Comparison of ENCODE assay signal across 8 cellular contexts in the genomic region with DNA sequence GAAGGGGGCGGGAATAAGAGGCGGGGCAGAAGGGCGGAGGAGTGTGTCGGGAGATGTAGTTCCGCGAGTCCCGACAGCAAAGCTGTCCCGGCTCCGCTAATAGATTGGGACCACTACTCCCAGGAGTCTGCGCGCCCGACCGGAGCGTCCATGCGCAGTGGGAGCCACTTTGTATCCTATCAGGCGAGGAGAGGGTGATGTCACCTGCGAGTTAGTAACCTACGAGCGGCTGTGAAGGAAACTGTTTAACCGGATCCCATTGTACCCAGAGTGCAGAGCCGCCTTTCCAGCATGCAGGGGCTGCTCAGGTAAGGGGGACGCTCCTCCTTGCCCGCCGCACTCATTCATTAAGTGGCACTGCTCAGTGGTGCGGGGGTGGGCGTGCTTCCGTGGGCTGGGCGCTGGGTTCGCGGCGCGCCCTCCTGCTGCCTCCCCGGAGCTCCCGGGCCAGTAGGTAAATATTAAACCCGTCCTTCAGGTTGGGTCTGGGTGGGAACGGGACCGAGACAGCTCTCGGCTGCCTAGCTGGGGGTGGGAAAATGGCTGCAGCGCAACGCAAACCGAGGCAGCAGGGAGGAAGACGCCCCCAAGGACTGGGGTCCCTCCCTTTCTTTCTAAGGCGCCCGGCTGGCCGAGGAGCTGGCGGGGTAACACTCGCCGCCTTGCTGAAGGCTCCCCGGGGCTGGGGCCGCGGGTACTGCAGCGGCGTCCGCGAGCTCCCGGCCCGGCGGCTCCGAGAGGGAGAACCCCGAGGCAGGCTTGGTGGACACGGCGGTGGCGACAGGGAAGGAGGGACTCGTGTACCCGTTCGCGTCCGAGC. TPM values are rescaled to one million over a fixed set of nuclear protein-coding genes. Genes with fewer than 3 reads are reported as not detected.
DNase-seq lines count a peak whose midpoint lies in the region; ATAC-seq and TF ChIP-seq lines count a peak whose summit lies in the region.

A gene (plus strand): TSS at position 207 of the 820 bp plus-strand sequence. CDS start 74,811 bp downstream, outside the sequence.

- H3K9me2 ChIP-seq in PC-9 (ENCODE audit: insufficient read depth): no peaks in the 10 kb centered on the region

- H3K4me1 ChIP-seq in PC-9 (replicated peaks; ENCODE audit: insufficient read depth) (peaks cover 32% of the 10 kb centered on the region), esophagus (ENCODE audit: control insufficient read depth in 2 of 2, insufficient read depth in 2 of 2, low read length in 1 of 2) (peaks cover 0 to 2% of the 10 kb centered on the region in 2 donors), muscle layer of duodenum (ENCODE audit: control insufficient read depth in 1 of 2, insufficient read depth in 2 of 2, low read length in 2 of 2) (peaks cover 4 to 21% of the 10 kb centered on the region in 2 donors)

- peak within 1 kb of the TSS; percentile 83 for H3K4me3 ChIP-seq in Jurkat, Clone E6-1 (ENCODE audit: low read length)
- H3K4me3 ChIP-seq in PC-9 (peak within 1 kb of the TSS; percentile 90), esophagus (ENCODE audit: low read depth in 1 of 2, low read length in 2 of 2) (peak within 1 kb of the TSS; percentile 66 to 88), muscle layer of duodenum (ENCODE audit: low read depth in 1 of 2, low read length in 2 of 2) (peak within 1 kb of the TSS; percentile 86 to 95)

- peaks cover 17% of the 10 kb centered on the region for H3K4me1 Mint-ChIP-seq in activated T-cell treated with anti-CD3 and anti-CD28 coated beads, Interleukin-2, amount 50 U/mL, for 4 hours (ENCODE audit: low read depth)

- no peak for TF ChIP-seq CTCF in PC-9 (conservative IDR thresholded peaks at IDR 0.05)

- peak within 1 kb of the TSS; percentile 43 for H3K27ac ChIP-seq in PC-9
- H3K27ac ChIP-seq in esophagus (ENCODE audit: low read depth in 2 of 2, low read length in 1 of 2): peak within 1 kb of the TSS; percentile 99
- peak within 1 kb of the TSS; percentile 85 for H3K27ac ChIP-seq in muscle layer of duodenum (ENCODE audit: low read length)

- intact Hi-C loops in PC-9 (cut with micrococcal nuclease; ENCODE audit: unreplicated experiment): loop anchor here (1.0 to 2.0 kb wide), 5 partner anchors 62 to 296 kb away; a partner anchor contains a TSS

- H4K20me1 ChIP-seq in PC-9 (ENCODE audit: insufficient read depth): no peaks in the 10 kb centered on the region; the same call in 1 of the 2 replicates

- no peaks in the 10 kb centered on the region for H3K36me3 ChIP-seq in PC-9 (ENCODE audit: low read depth)
- H3K36me3 ChIP-seq in esophagus (ENCODE audit: control insufficient read depth in 2 of 2, insufficient read depth in 2 of 2, low read length in 1 of 2): no peaks in the 10 kb centered on the region
- no peaks in the 10 kb centered on the region for H3K36me3 ChIP-seq in muscle layer of duodenum (ENCODE audit: control insufficient read depth in 1 of 2, insufficient read depth in 2 of 2, low read length in 2 of 2)

- CTCF ChIA-PET in PC-9 (lab: Charles Lee): interaction anchor here (0.9 to 1.2 kb wide), 2 partner anchors 90 to 255 kb away, joined by 3 to 4 read pairs; no protein-coding TSS in a partner anchor

- peaks cover 12% of the 10 kb centered on the region for H3K27me3 Mint-ChIP-seq in activated T-cell treated with anti-CD3 and anti-CD28 coated beads, Interleukin-2, amount 50 U/mL, for 4 hours (ENCODE audit: low read depth)

- DNase-seq in DMS153 treated with DMSO at 0.1 percent for 48 hours (lab: John Stamatoyannopoulos, UW; ENCODE audit: unreplicated experiment): peak; percentile 98
- DNase-seq in Jurkat, Clone E6-1 (ENCODE audit: low read depth, low spot score): peak; percentile 98
- peak; percentile 96 for DNase-seq in PC-9
- DNase-seq in activated T-cell treated with anti-CD3 and anti-CD28 coated beads, Interleukin-2, amount 50 U/mL, for 4 hours: peak; percentile 91
- DNase-seq in stimulated activated CD8-positive, alpha-beta memory T cell treated with anti-CD3 and anti-CD28 coated beads, Interleukin-7, amount 100 ng/mL, for 4 hours (ENCODE audit: low read depth in 2 of 2): peak; percentile 95 to 96

- BruUV-seq in PC-9 (replicated peaks; lab: Mats Ljungman, UMichigan): TSS peak; percentile 52

- peaks cover 9% of the 10 kb centered on the region; the same call in 1 of the 2 replicates for H3F3A ChIP-seq in PC-9 (ENCODE audit: insufficient read depth, low read depth)

- H3K79me2 ChIP-seq in PC-9 (ENCODE audit: low read depth): peaks cover 47% of the 10 kb centered on the region

- H3K9me3 Mint-ChIP-seq in activated T-cell treated with anti-CD3 and anti-CD28 coated beads, Interleukin-2, amount 50 U/mL, for 4 hours: no peaks in the 10 kb centered on the region

- H3K9me3 ChIP-seq in PC-9 (ENCODE audit: insufficient read depth, low read depth): no peaks in the 10 kb centered on the region
- H3K9me3 ChIP-seq in esophagus (ENCODE audit: control insufficient read depth in 2 of 2, insufficient read depth in 1 of 2, low read depth in 1 of 2, low read length in 1 of 2): no peaks in the 10 kb centered on the region
- no peaks in the 10 kb centered on the region for H3K9me3 ChIP-seq in muscle layer of duodenum (ENCODE audit: control insufficient read depth in 1 of 2, low read length in 2 of 2)

- peak within 1 kb of the TSS; percentile 92 for H3K4me2 ChIP-seq in PC-9

- ATAC-seq in GM21619 (IDR thresholded peaks at IDR 0.05; ENCODE audit: unreplicated experiment): peak; percentile 77
- ATAC-seq in activated T-cell treated with anti-CD3 and anti-CD28 coated beads, Interleukin-2, amount 50 U/mL, for 4 hours: peak; percentile 95 to 97

- H2AFZ ChIP-seq in PC-9: peak within 1 kb of the TSS; percentile 99

- H3K27me3 ChIP-seq in PC-9 (ENCODE audit: insufficient read depth, low read depth) (no peaks in the 10 kb centered on the region), esophagus (ENCODE audit: control insufficient read depth in 1 of 2, insufficient read depth in 2 of 2, low read length in 2 of 2) (no peaks in the 10 kb centered on the region), muscle layer of duodenum (ENCODE audit: low read depth, low read length) (no peaks in the 10 kb centered on the region)

- POLR2A ChIA-PET in PC-9 (lab: Charles Lee; ENCODE audit: unreplicated experiment): interaction anchor here (0.6 to 0.8 kb wide), 6 partner anchors 12 to 295 kb away, joined by 3 to 9 read pairs (median 4); a partner anchor contains a TSS

- H3K4me3 Mint-ChIP-seq in activated T-cell treated with anti-CD3 and anti-CD28 coated beads, Interleukin-2, amount 50 U/mL, for 4 hours: peak within 1 kb of the TSS; percentile 94

- WGBS in esophagus, 2 donors: 0% methylated on average over 68 of the region's 68 CpGs

- no peaks in the 10 kb centered on the region for H3K36me3 Mint-ChIP-seq in activated T-cell treated with anti-CD3 and anti-CD28 coated beads, Interleukin-2, amount 50 U/mL, for 4 hours (ENCODE audit: insufficient read depth)

RNA-seq across cellular contexts. Expression of the gene that starts here (rescaled TPM):
- 12.0 TPM for polyA plus RNA-seq in Jurkat, Clone E6-1 (2012; ENCODE audit: insufficient read depth, insufficient read length)
- 70.7 and 110 TPM in 2 replicates for total RNA-seq in PC-9 (2021)
- total RNA-seq in activated T-cell treated with anti-CD3 and anti-CD28 coated beads, Interleukin-2, amount 50 U/mL, for 4 hours: 1 to 10 TPM; 4.5 to 6.0 (median 5.2) TPM
- 10 to 100 TPM; 21.7 to 32.7 TPM for polyA plus RNA-seq in esophagus

Comparison
In these comparisons a context has a peak if more than half of its experiments do, and no peak if none do; other contexts are left out.
1. Peak in every context shown above with its lines: DNase-seq, ATAC-seq, H3K4me3 ChIP-seq and H3K27ac ChIP-seq.
2. RNA of the gene that starts here (total RNA-seq): 70.7 to 110 TPM in PC-9; 4.5 to 6.0 TPM in activated T-cell treated with anti-CD3 and anti-CD28 coated beads, Interleukin-2, amount 50 U/mL, for 4 hours; every median in the first group is over 10 times any median in the second.
3. H3K27ac ChIP-seq: peak in every context shown above with its lines; median percentile 99 in esophagus; 85 in muscle layer of duodenum; 43 in PC-9.